8 cellular contexts compared by ENCODE assay signal in the genomic region with DNA sequence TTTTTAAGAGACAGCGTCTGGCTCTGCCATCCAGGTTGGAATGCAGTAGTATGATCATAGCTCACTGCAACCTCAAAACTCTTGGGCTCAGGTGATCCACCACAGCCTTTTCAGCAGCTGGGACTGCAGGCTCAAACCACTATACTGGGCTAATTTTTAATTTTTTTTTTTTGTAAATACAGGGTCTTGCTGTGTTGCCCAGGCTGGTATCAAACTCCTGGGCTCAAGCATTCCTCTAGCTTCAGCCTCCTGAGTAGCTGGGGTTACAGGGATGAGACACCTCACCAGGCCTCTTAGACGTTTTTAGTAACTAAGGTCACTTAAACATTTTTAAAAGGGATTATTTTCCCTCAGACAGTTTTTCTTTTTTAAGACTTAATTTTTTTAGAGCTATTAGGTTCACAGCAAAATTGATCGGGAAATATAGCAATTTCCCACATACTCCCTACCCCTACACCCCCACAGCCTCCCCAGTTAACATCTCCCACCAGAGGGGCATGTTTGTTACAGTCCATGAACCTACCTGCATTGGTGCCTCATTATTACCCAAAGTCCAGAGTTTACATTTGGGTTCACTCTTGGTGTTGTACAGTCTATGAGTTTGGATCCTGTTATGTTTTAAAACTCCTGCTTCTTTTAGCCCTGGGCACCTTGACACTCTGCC. TPM values are rescaled to one million over a fixed set of nuclear protein-coding genes. Genes with fewer than 3 reads are reported as not detected.
A peak's percentile ranks its signal among the peaks of the same experiment; 100 is the strongest.
DNase-seq lines count a peak whose midpoint lies in the region; ATAC-seq and TF ChIP-seq lines count a peak whose summit lies in the region.
"Had no signal": no experiment of that assay in that cellular context is flagged by ENCODE, and none has a peak within 500 bp of the region (broad histone marks: within the 10 kb centered on the region; RNA-seq: fewer than 3 reads in every experiment).

No MANE protein-coding gene starts in this region.

- DNase-seq in HFF-Myc (ENCODE audit: extremely low read depth, low read depth), result no peak
- DNase-seq in T-cell, result no peak
- peak; percentile 22 for DNase-seq in glomerular visceral epithelial cell (ENCODE audit: extremely low spot score)
- DNase-seq in left lung, result no peak
- no peak for DNase-seq in NCI-H748 (lab: John Stamatoyannopoulos, UW; ENCODE audit: unreplicated experiment)
- DNase-seq: cortex of kidney had no signal

- H3K27me3 Mint-ChIP-seq in T-cell, result no peaks in the 10 kb centered on the region

- no peaks in the 10 kb centered on the region for H3K9me3 Mint-ChIP-seq in T-cell

- H3K9ac ChIP-seq in skeletal muscle satellite cell (ENCODE audit: low read depth, low read length), result no peak overlapping the region

- peaks cover 14% of the 10 kb centered on the region for H3K36me3 Mint-ChIP-seq in T-cell

- no peak for TF ChIP-seq CTCF in HFF-Myc (IDR thresholded peaks at IDR 0.05; ENCODE audit: low read depth, low read length, missing control alignments)
- TF ChIP-seq CTCF in left lung (IDR thresholded peaks at IDR 0.05), result no peak

- intact Hi-C loops in left lung (cut with DNase I), result loop anchor here in 1 of 2 donors (5.0 kb wide), 1 partner anchor 33 kb away; no protein-coding TSS in a partner anchor

- H3K27me3 ChIP-seq in skeletal muscle satellite cell (ENCODE audit: control insufficient read depth, insufficient read depth, low read length) (no peaks in the 10 kb centered on the region), left lung (no peaks in the 10 kb centered on the region)

- peak overlapping the region; percentile 86 to 93 for H3K27ac Mint-ChIP-seq in T-cell

- peak overlapping the region; percentile 77 for H3K4me2 ChIP-seq in skeletal muscle satellite cell (ENCODE audit: low read length)

- H3K36me3 ChIP-seq in skeletal muscle satellite cell (ENCODE audit: insufficient read depth, low read length), result peaks cover 7% of the 10 kb centered on the region
- no peaks in the 10 kb centered on the region for H3K36me3 ChIP-seq in left lung

- ATAC-seq in T-cell (replicated peaks in 1 of 4) (no peak), left lung (no peak), HG02938 (IDR thresholded peaks at IDR 0.05; ENCODE audit: unreplicated experiment) (no peak)

- H3K4me3 ChIP-seq in HFF-Myc (replicated peaks; ENCODE audit: low read depth, low read length), result peak overlapping the region; percentile 53
- no peak overlapping the region for H3K4me3 ChIP-seq in skeletal muscle satellite cell (ENCODE audit: low read length)
- peak overlapping the region in 1 of 2 donors; percentile 67 for H3K4me3 ChIP-seq in left lung

- POLR2A ChIA-PET in T-cell (lab: Charles Lee), result interaction anchor here (0.5 to 0.6 kb wide), 3 partner anchors 42 to 1277 kb away, joined by 3 to 6 read pairs (median 4); a partner anchor contains a TSS

- peak overlapping the region in 1 of 2 donors; percentile 84 for H3K27ac ChIP-seq in left lung

- H3K4me3 Mint-ChIP-seq in T-cell, result peak overlapping the region; percentile 89 to 98 (median 90)

- CTCF ChIA-PET in T-cell (lab: Charles Lee), result no interaction called here

- peaks cover 73 to 78% (median 74%) of the 10 kb centered on the region in 3 donors for H3K4me1 Mint-ChIP-seq in T-cell

- H3K9me3 ChIP-seq in skeletal muscle satellite cell (replicated peaks; ENCODE audit: low read length) (no peaks in the 10 kb centered on the region), left lung (no peaks in the 10 kb centered on the region)

- H3K4me1 ChIP-seq in skeletal muscle satellite cell (ENCODE audit: control insufficient read depth, insufficient read depth, low read length) (peaks cover 48% of the 10 kb centered on the region), left lung (peaks cover 24 to 74% of the 10 kb centered on the region in 2 donors)

RNA-seq across cellular contexts. Expression of a gene that starts 3.9 kb away (rescaled TPM):
- total RNA-seq in T-cell (100 to 1,000 TPM in 1 of 5 donors, 10 to 100 TPM in 4; 74.6 to 103 (median 85.5) TPM), left lung (10 to 100 TPM; 66.1 to 70.4 TPM)
- 23.6 and 32.2 TPM in 2 replicates for total RNA-seq in skeletal muscle satellite cell (2012; rRNA removed)

RNA-seq across cellular contexts. Expression of a gene that starts 39.0 kb away (rescaled TPM):
- 1 to 10 TPM in 1 of 5 donors, under 1 TPM in 4; 0.18 to 1.8 (median 0.47) TPM for total RNA-seq in T-cell
- total RNA-seq in skeletal muscle satellite cell (2012; rRNA removed), result 4.8 and 5.3 TPM in 2 replicates
- 1 to 10 TPM; 3.8 to 10.0 TPM for total RNA-seq in left lung

RNA-seq across cellular contexts. Expression of a gene that starts 42.4 kb away (rescaled TPM):
- total RNA-seq in T-cell, result under 1 TPM in 1 of 5 donors, not detected in 4; 0.83 TPM
- total RNA-seq in skeletal muscle satellite cell (2012; rRNA removed), result not detected in 2 replicates
- total RNA-seq in left lung, result 1 to 10 TPM in 1 of 2 donors, under 1 TPM in 1; 0.41 to 1.8 TPM
